12 cellular contexts compared by ENCODE assay signal in genomic region chr10:131041361-131041916, GRCh38.
"Had no signal": no experiment of that assay in that cellular context is flagged by ENCODE, and none has a peak within 500 bp of the region (broad histone marks: within the 10 kb centered on the region; RNA-seq: fewer than 3 reads in every experiment).

No MANE protein-coding gene starts in this region.

- DNase-seq: activated CD4-positive, CD25-positive, alpha-beta regulatory T cell treated with anti-CD3 and anti-CD28 coated beads, Interleukin-2, amount 50 U/mL, for 72 hours; activated naive CD4-positive, alpha-beta T cell treated with Interleukin-2 at 50 U/mL for 16 hours; brain microvascular endothelial cell; effector memory CD4-positive, alpha-beta T cell; foreskin fibroblast; kidney glomerular epithelial cell; mesenchymal stem cell; naive thymus-derived CD8-positive, alpha-beta T cell; pancreas; stimulated activated CD4-positive, alpha-beta T cell treated with anti-CD3 and anti-CD28 coated beads, Interleukin-2, amount 100 ng/mL, for 48 hours; stimulated activated naive B cell treated with anti-CD40 and anti-IgM and Interleukin-4, amounts not matched to agents 10 μg/mL and 1 μg/mL and 100 μg/mL, for 72 hours; thyroid gland had no signal

- H3K27ac ChIP-seq: brain microvascular endothelial cell, pancreas, thyroid gland had no signal
